Comparison of ENCODE assay signal across 8 cellular contexts in genomic region chr21:45405819-45406762, GRCh38. TPM values are rescaled to one million over a fixed set of nuclear protein-coding genes. Genes with fewer than 3 reads are reported as not detected.
DNase-seq lines count a peak whose midpoint lies in the region; ATAC-seq, FAIRE-seq and TF ChIP-seq lines count a peak whose summit lies in the region.

No MANE protein-coding gene starts in this region.

- peaks cover 13% of the 10 kb centered on the region for H3K4me1 Mint-ChIP-seq in activated CD4-positive, alpha-beta T cell treated with anti-CD3 and anti-CD28 coated beads for 36 hours
- H3K4me1 Mint-ChIP-seq in activated CD4-positive, alpha-beta T cell treated with anti-CD3 and anti-CD28 coated beads, Interleukin-2, amount 10 ng/mL, durations not matched to agents 7 days and 5 days = peaks cover 7% of the 10 kb centered on the region
- peaks cover 20% of the 10 kb centered on the region for H3K4me1 Mint-ChIP-seq in stimulated activated naive CD8-positive, alpha-beta T cell treated with anti-CD3 and anti-CD28 coated beads, Interleukin-15, Interleukin-2, amounts not matched to agents 100 ng/mL and 50 ng/mL, for 24 hours (ENCODE audit: low read depth)

- RAD21 ChIA-PET in GM12878 (lab: Charles Lee; ENCODE audit: unreplicated experiment) = interaction anchor here (1.3 kb wide), 1 partner anchor 114 kb away, joined by 3 read pairs; no protein-coding TSS in a partner anchor

- peaks cover 5 to 8% of the 10 kb centered on the region in 2 experiments; a peak in 3 of 4 replicates for H3K27me3 ChIP-seq in GM12878 (replicated peaks in 1 of 2; ENCODE audit: control insufficient read depth in 2 of 2, insufficient read depth in 2 of 2, low read length in 1 of 2)
- peaks cover 3 to 72% of the 10 kb centered on the region in 2 donors for H3K27me3 ChIP-seq in left lung

- no peaks in the 10 kb centered on the region for H3K36me3 ChIP-seq in GM12878 (ENCODE audit: control insufficient read depth in 2 of 2, insufficient read depth in 2 of 2, low read length in 1 of 2)
- no peaks in the 10 kb centered on the region for H3K36me3 ChIP-seq in left lung

- H3K79me2 ChIP-seq in GM12878 (ENCODE audit: control insufficient read depth, insufficient read depth, low read length) = no peaks in the 10 kb centered on the region

- DNase-seq in activated CD4-positive, alpha-beta T cell treated with anti-CD3 and anti-CD28 coated beads for 36 hours = peak; percentile 50
- DNase-seq in activated CD4-positive, alpha-beta T cell treated with anti-CD3 and anti-CD28 coated beads, Interleukin-2, amount 10 ng/mL, durations not matched to agents 7 days and 5 days = no peak
- DNase-seq in GM12878 (ENCODE audit: low read depth, low spot score) (no peak), left lung (peak in 1 of 2 donors; percentile 77), NCI-H345 treated with DMSO at 0.1 percent for 48 hours (lab: John Stamatoyannopoulos, UW; ENCODE audit: unreplicated experiment) (no peak)

- H3K9me3 Mint-ChIP-seq in activated CD4-positive, alpha-beta T cell treated with anti-CD3 and anti-CD28 coated beads for 36 hours (ENCODE audit: low read depth) = peaks cover 6% of the 10 kb centered on the region
- H3K9me3 Mint-ChIP-seq in activated CD4-positive, alpha-beta T cell treated with anti-CD3 and anti-CD28 coated beads, Interleukin-2, amount 10 ng/mL, durations not matched to agents 7 days and 5 days = peaks cover 9% of the 10 kb centered on the region
- H3K9me3 Mint-ChIP-seq in stimulated activated naive CD8-positive, alpha-beta T cell treated with anti-CD3 and anti-CD28 coated beads, Interleukin-15, Interleukin-2, amounts not matched to agents 100 ng/mL and 50 ng/mL, for 24 hours = peaks cover 5% of the 10 kb centered on the region

- peak overlapping the region; percentile 52 for H3K4me3 Mint-ChIP-seq in activated CD4-positive, alpha-beta T cell treated with anti-CD3 and anti-CD28 coated beads for 36 hours
- no peak overlapping the region for H3K4me3 Mint-ChIP-seq in activated CD4-positive, alpha-beta T cell treated with anti-CD3 and anti-CD28 coated beads, Interleukin-2, amount 10 ng/mL, durations not matched to agents 7 days and 5 days
- peak overlapping the region; percentile 32 for H3K4me3 Mint-ChIP-seq in stimulated activated naive CD8-positive, alpha-beta T cell treated with anti-CD3 and anti-CD28 coated beads, Interleukin-15, Interleukin-2, amounts not matched to agents 100 ng/mL and 50 ng/mL, for 24 hours

- H3K27ac ChIP-seq in GM12878 (ENCODE audit: control insufficient read depth, insufficient read depth) (no peak overlapping the region), left lung (peak overlapping the region; percentile 19 to 69)

- peaks cover under 1% of the 10 kb centered on the region; the same call in 1 of the 3 replicates for H3K9me3 ChIP-seq in GM12878 (replicated peaks; ENCODE audit: control insufficient read depth, insufficient read depth, low read length)
- H3K9me3 ChIP-seq in left lung = peaks cover 0 to 6% of the 10 kb centered on the region in 2 donors

- no peak for FAIRE-seq in GM12878 (lab: Jason Lieb, UNC)

- ATAC-seq in activated CD4-positive, alpha-beta T cell treated with anti-CD3 and anti-CD28 coated beads for 36 hours = peak; percentile 57
- no peak for ATAC-seq in GM12878
- no peak for ATAC-seq in left lung
- no peak for ATAC-seq in GM19395 (IDR thresholded peaks at IDR 0.05; ENCODE audit: unreplicated experiment)
- ATAC-seq in HG02884 (IDR thresholded peaks at IDR 0.05; ENCODE audit: unreplicated experiment) = no peak

- H3K4me3 ChIP-seq in GM12878 (no peak overlapping the region), left lung (peak overlapping the region; percentile 45 to 51)

- 25% methylated on average over 57 of the region's 83 CpGs for WGBS in GM12878 (ENCODE audit: insufficient coverage, insufficient replicate concordance, low lambda C conversion rate, missing lambda C conversion rate)

- H4K20me1 ChIP-seq in GM12878 (ENCODE audit: control insufficient read depth, insufficient read depth) = no peaks in the 10 kb centered on the region

- TF ChIP-seq CTCF in GM12878 (IDR thresholded peaks at IDR 0.05 in 2 of 3, conservative IDR thresholded peaks at IDR 0.05 in 1 of 3; ENCODE audit: control insufficient read depth in 2 of 3, extremely low read depth in 1 of 3, insufficient read depth in 1 of 3, low read depth in 3 of 3, low read length in 3 of 3) (no peak), left lung (IDR thresholded peaks at IDR 0.05) (no peak)

- SMC1A ChIA-PET in GM12878 (lab: Charles Lee; ENCODE audit: uncharacterized antibody, unreplicated experiment) = no interaction called here

- intact Hi-C loops in activated CD4-positive, alpha-beta T cell treated with anti-CD3 and anti-CD28 coated beads for 36 hours (cut with DNase I, micrococcal nuclease) = loop anchor here in 1 of 2 experiments (1.0 to 5.0 kb wide), 3 partner anchors 41 to 237 kb away; partner anchors contain the start of gene PCBP3
- intact Hi-C loops in GM12878 (cut with micrococcal nuclease; ENCODE audit: unreplicated experiment) = no loop called here
- intact Hi-C loops in left lung (cut with DNase I) = no loop called here

- CTCF ChIA-PET in activated CD4-positive, alpha-beta T cell treated with anti-CD3 and anti-CD28 coated beads for 36 hours (lab: Charles Lee) = interaction anchor here (0.6 to 1.0 kb wide), 3 partner anchors 17 to 422 kb away, joined by 3 to 5 read pairs (median 3); no protein-coding TSS in a partner anchor
- CTCF ChIA-PET in activated CD4-positive, alpha-beta T cell treated with anti-CD3 and anti-CD28 coated beads, Interleukin-2, amount 10 ng/mL, durations not matched to agents 7 days and 5 days (lab: Charles Lee) = no interaction called here
- CTCF ChIA-PET in GM12878 (lab: Yijun Ruan, JAX) = no interaction called here

- H3K27me3 Mint-ChIP-seq in activated CD4-positive, alpha-beta T cell treated with anti-CD3 and anti-CD28 coated beads for 36 hours = peaks cover 40% of the 10 kb centered on the region
- peaks cover 47% of the 10 kb centered on the region for H3K27me3 Mint-ChIP-seq in activated CD4-positive, alpha-beta T cell treated with anti-CD3 and anti-CD28 coated beads, Interleukin-2, amount 10 ng/mL, durations not matched to agents 7 days and 5 days
- peaks cover 48% of the 10 kb centered on the region for H3K27me3 Mint-ChIP-seq in stimulated activated naive CD8-positive, alpha-beta T cell treated with anti-CD3 and anti-CD28 coated beads, Interleukin-15, Interleukin-2, amounts not matched to agents 100 ng/mL and 50 ng/mL, for 24 hours

- POLR2A ChIA-PET in activated CD4-positive, alpha-beta T cell treated with anti-CD3 and anti-CD28 coated beads for 36 hours (lab: Charles Lee) = interaction anchor here (0.7 to 0.8 kb wide), 3 partner anchors 77 to 352 kb away, joined by 3 to 6 read pairs (median 4); no protein-coding TSS in a partner anchor
- POLR2A ChIA-PET in activated CD4-positive, alpha-beta T cell treated with anti-CD3 and anti-CD28 coated beads, Interleukin-2, amount 10 ng/mL, durations not matched to agents 7 days and 5 days (lab: Charles Lee) = no interaction called here
- POLR2A ChIA-PET in GM12878 (lab: Charles Lee) = interaction anchor here (0.5 kb wide), 1 partner anchor 469 kb away, joined by 5 read pairs; no protein-coding TSS in a partner anchor

- H3K36me3 Mint-ChIP-seq in activated CD4-positive, alpha-beta T cell treated with anti-CD3 and anti-CD28 coated beads for 36 hours (ENCODE audit: low read depth) = peaks cover 5% of the 10 kb centered on the region
- peaks cover 1% of the 10 kb centered on the region for H3K36me3 Mint-ChIP-seq in activated CD4-positive, alpha-beta T cell treated with anti-CD3 and anti-CD28 coated beads, Interleukin-2, amount 10 ng/mL, durations not matched to agents 7 days and 5 days (ENCODE audit: low read depth)
- H3K36me3 Mint-ChIP-seq in stimulated activated naive CD8-positive, alpha-beta T cell treated with anti-CD3 and anti-CD28 coated beads, Interleukin-15, Interleukin-2, amounts not matched to agents 100 ng/mL and 50 ng/mL, for 24 hours (ENCODE audit: low read depth) = no peaks in the 10 kb centered on the region

- TF ChIP-seq EP300 in GM12878 (IDR thresholded peaks at IDR 0.05; ENCODE audit: borderline replicate concordance in 1 of 2, control insufficient read depth in 1 of 2, low read depth in 2 of 2, low read length in 2 of 2) = no peak

- H3K4me1 ChIP-seq in GM12878 (ENCODE audit: control insufficient read depth, insufficient read depth, low read length) = no peaks in the 10 kb centered on the region
- peaks cover 5 to 28% of the 10 kb centered on the region in 2 donors for H3K4me1 ChIP-seq in left lung

- H3K27ac Mint-ChIP-seq in activated CD4-positive, alpha-beta T cell treated with anti-CD3 and anti-CD28 coated beads for 36 hours = no peak overlapping the region
- H3K27ac Mint-ChIP-seq in activated CD4-positive, alpha-beta T cell treated with anti-CD3 and anti-CD28 coated beads, Interleukin-2, amount 10 ng/mL, durations not matched to agents 7 days and 5 days = no peak overlapping the region
- H3K27ac Mint-ChIP-seq in stimulated activated naive CD8-positive, alpha-beta T cell treated with anti-CD3 and anti-CD28 coated beads, Interleukin-15, Interleukin-2, amounts not matched to agents 100 ng/mL and 50 ng/mL, for 24 hours = no peak overlapping the region

- no peak overlapping the region for H2AFZ ChIP-seq in GM12878 (ENCODE audit: control insufficient read depth, low read depth, low read length)

- no peak overlapping the region for H3K4me2 ChIP-seq in GM12878 (ENCODE audit: control insufficient read depth, insufficient read depth)

- in situ Hi-C loops in GM12878 (cut with MboI) = no loop called here

- TF ChIP-seq POLR2A in GM12878 (IDR thresholded peaks at IDR 0.05; ENCODE audit: low read depth, low read length) = no peak

- H3K9ac ChIP-seq in GM12878 (ENCODE audit: control insufficient read depth, insufficient read depth, low read length) = no peak overlapping the region

- TF ChIP-seq RAD21 in GM12878 (IDR thresholded peaks at IDR 0.05; ENCODE audit: insufficient read depth, low read depth, low read length) = no peak

- no TSS peak for BruUV-seq in GM12878 (replicated peaks; lab: Mats Ljungman, UMichigan)

RNA-seq across cellular contexts. Expression of gene COL18A1, which starts 1.1 kb away (rescaled TPM):
- total RNA-seq in activated CD4-positive, alpha-beta T cell treated with anti-CD3 and anti-CD28 coated beads for 36 hours = 1 to 10 TPM; 8.0 to 8.8 TPM
- total RNA-seq in activated CD4-positive, alpha-beta T cell treated with anti-CD3 and anti-CD28 coated beads, Interleukin-2, amount 10 ng/mL, durations not matched to agents 7 days and 5 days = 1 to 10 TPM; 2.8 to 3.1 TPM
- 0.65 and 0.71 TPM in 2 replicates for total RNA-seq in GM12878 (2013; cell fraction: nucleolus; rRNA removed)
- total RNA-seq in GM12878 (2014; rRNA removed) = under 0.01 TPM in 1 of 2 replicates, not detected in the other
- total RNA-seq in GM12878 (2014; rRNA removed; fragmentation: Illumina TruSeq; extraction: Trizol) = 0.09 TPM in 1 of 2 replicates, not detected in the other
- total RNA-seq in GM12878 (2021) = 0.49 and 0.90 TPM in 2 replicates
- 0.34 TPM for polyA plus RNA-seq in GM12878 (2011; ENCODE audit: low read depth)
- 0.01 and 0.07 TPM in 2 replicates for polyA plus RNA-seq in GM12878 (2011; rRNA removed)
- polyA plus RNA-seq in GM12878 (2011; cell fraction: cytosol; rRNA removed) = 0.15 and 0.16 TPM in 2 replicates
- polyA plus RNA-seq in GM12878 (2011; cell fraction: nucleus; rRNA removed) = 1.3 and 2.4 TPM in 2 replicates
- 1.3 and 2.7 TPM in 2 replicates for polyA plus RNA-seq in GM12878 (2012)
- not detected in 2 replicates for polyA plus RNA-seq in GM12878 (2014; fragmentation: Illumina TruSeq; extraction: Trizol)
- not detected for polyA plus RNA-seq in GM12878 (2014; fragmentation: Nextera tagmentation; extraction: Ambion mirVana)
- polyA plus RNA-seq in GM12878 (2014; rRNA removed) = 0.09 and 0.15 TPM in 2 replicates
- polyA plus RNA-seq in GM12878 (2016; fragmentation: Nextera tagmentation; extraction: Ambion mirVana) = under 1 TPM; 0.23 to 0.39 TPM
- polyA minus RNA-seq in GM12878 (2011; rRNA and poly(A)+ RNA removed) = not detected in 2 replicates
- polyA minus RNA-seq in GM12878 (2011; cell fraction: cytosol; rRNA and poly(A)+ RNA removed) = not detected in 2 replicates
- polyA minus RNA-seq in GM12878 (2011; cell fraction: nucleus; rRNA and poly(A)+ RNA removed) = 0.10 and 0.12 TPM in 2 replicates
- 10 to 100 TPM; 64.8 to 90.2 TPM for total RNA-seq in left lung

Comparison
In these comparisons a context has a peak if more than half of its experiments do, and no peak if none do; other contexts are left out.
1. RNA of gene COL18A1, which starts 1.1 kb away (total RNA-seq): 64.8 to 90.2 TPM in left lung; 8.0 to 8.8 TPM in activated CD4-positive, alpha-beta T cell treated with anti-CD3 and anti-CD28 coated beads for 36 hours, 2.8 to 3.1 TPM in activated CD4-positive, alpha-beta T cell treated with anti-CD3 and anti-CD28 coated beads, Interleukin-2, amount 10 ng/mL, durations not matched to agents 7 days and 5 days and under 0.01 to 0.90 TPM in GM12878; every median in the first group is over 4 times any median in the second.